In the genomic region with DNA sequence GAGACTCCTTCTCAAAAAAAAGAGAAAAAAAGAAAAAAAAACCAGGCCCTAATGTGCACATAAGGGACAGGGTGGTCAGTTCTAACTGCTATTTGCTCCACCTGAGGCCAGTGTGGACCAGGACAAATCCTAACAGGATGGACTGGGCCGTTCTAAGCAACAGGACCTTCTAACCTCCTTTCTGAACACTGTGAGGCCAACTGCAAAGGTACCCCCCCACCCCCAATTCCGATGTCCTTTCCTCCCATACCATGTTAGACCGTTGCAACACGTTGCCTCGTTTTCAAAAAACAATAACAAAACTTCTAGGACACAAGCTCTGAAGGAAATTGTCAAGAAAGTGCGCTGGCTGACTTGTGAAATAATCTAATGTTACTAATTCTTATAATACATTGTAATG, we compare ENCODE assay signal across 8 cellular contexts. TPM values are rescaled to one million over a fixed set of nuclear protein-coding genes. Genes with fewer than 3 reads are reported as not detected.
DNase-seq lines count a peak whose midpoint lies in the region; ATAC-seq, FAIRE-seq and TF ChIP-seq lines count a peak whose summit lies in the region.

No MANE protein-coding gene starts in this region.

- H2BK5ac ChIP-seq in H9 (ENCODE audit: insufficient read length, low read length): no peak overlapping the region

- H4K91ac ChIP-seq in H9 (ENCODE audit: insufficient read length, low read depth, low read length): no peak overlapping the region

- H3T11ph ChIP-seq in H9 (ENCODE audit: low read length): no peak overlapping the region

- H2BK12ac ChIP-seq in H9 (ENCODE audit: insufficient read length, low read depth, low read length): no peak overlapping the region

- peaks cover 40% of the 10 kb centered on the region for H3K36me3 ChIP-seq in skeletal muscle satellite cell (ENCODE audit: insufficient read depth, low read length)

- H3K4me2 ChIP-seq in H9 (ENCODE audit: insufficient read depth, insufficient read length, low read length): peak overlapping the region; percentile 94
- peak overlapping the region; percentile 98 for H3K4me2 ChIP-seq in skeletal muscle satellite cell (ENCODE audit: low read length)

- H3K4me1 ChIP-seq in H9 (ENCODE audit: insufficient read depth, low read length) (peaks cover 3% of the 10 kb centered on the region), skeletal muscle satellite cell (ENCODE audit: control insufficient read depth, insufficient read depth, low read length) (peaks cover 22% of the 10 kb centered on the region)

- peaks cover 38 to 60% (median 44%) of the 10 kb centered on the region in 3 experiments for H3K36me3 Mint-ChIP-seq in H9 (ENCODE audit: insufficient read depth in 1 of 3, low read depth in 3 of 3)

- DNase-seq in H9 (no peak), SW480 (ENCODE audit: low spot score) (peak; percentile 6), fibroblast of the aortic adventitia (ENCODE audit: low read depth) (no peak), RCC 7860 (ENCODE audit: low spot score) (no peak), NCI-H2107 treated with DMSO at 0.1 percent for 48 hours (lab: John Stamatoyannopoulos, UW; ENCODE audit: unreplicated experiment) (no peak), DMS79 (lab: John Stamatoyannopoulos, UW) (no peak)

- no peak overlapping the region for H3K23ac ChIP-seq in H9 (ENCODE audit: insufficient read length, low read depth, low read length)

- no peaks in the 10 kb centered on the region for H4K20me1 ChIP-seq in H9 (ENCODE audit: control insufficient read depth, insufficient read depth, insufficient read length)

- H2BK20ac ChIP-seq in H9 (ENCODE audit: low read depth, low read length, poor library complexity, severe bottlenecking): no peak overlapping the region

- peak overlapping the region in 2 of 3 experiments; percentile 62 to 75; a peak in 2 of 7 replicates for H3K27ac Mint-ChIP-seq in H9

- peak overlapping the region; percentile 80 to 89 for H3K4me3 Mint-ChIP-seq in H9

- H2BK120ac ChIP-seq in H9 (ENCODE audit: low read depth, low read length, poor library complexity, severe bottlenecking): no peak overlapping the region

- peak overlapping the region; percentile 91 for H3K4me3 ChIP-seq in fibroblast of the aortic adventitia (ENCODE audit: low read depth, low read length)
- H3K4me3 ChIP-seq in skeletal muscle satellite cell (ENCODE audit: low read length): peak overlapping the region; percentile 100

- peaks cover 8% of the 10 kb centered on the region for H3K23me2 ChIP-seq in H9 (ENCODE audit: insufficient read length, low read depth, low read length, poor library complexity, severe bottlenecking)

- no peak overlapping the region for H2BK15ac ChIP-seq in H9 (ENCODE audit: low read depth, low read length)

- no peaks in the 10 kb centered on the region for H3K27me3 ChIP-seq in H9 (ENCODE audit: insufficient read depth, low read length)
- H3K27me3 ChIP-seq in skeletal muscle satellite cell (ENCODE audit: control insufficient read depth, insufficient read depth, low read length): no peaks in the 10 kb centered on the region

- H3K9ac ChIP-seq in H9 (ENCODE audit: extremely low read depth, insufficient read length, low read length) (peak overlapping the region; percentile 65), skeletal muscle satellite cell (ENCODE audit: low read depth, low read length) (peak overlapping the region; percentile 100)

- H3K18ac ChIP-seq in H9 (ENCODE audit: insufficient read length, low read depth, low read length): no peak overlapping the region

- peaks cover 4 to 8% of the 10 kb centered on the region in 2 experiments; a peak in 4 of 5 replicates for H3K9me3 Mint-ChIP-seq in H9

- no peak for ATAC-seq in GM18873 (IDR thresholded peaks at IDR 0.05; ENCODE audit: low FRiP score, unreplicated experiment)

- H3K14ac ChIP-seq in H9 (ENCODE audit: insufficient read depth, low read length): no peak overlapping the region

- no CpG with 5 or more reads among the region's 6 CpGs for WGBS in H9 (ENCODE audit: extremely low coverage, insufficient read length, low lambda C conversion rate)

- no peak overlapping the region for H4K5ac ChIP-seq in H9 (ENCODE audit: insufficient read length, low read depth, low read length)

- peaks cover 29% of the 10 kb centered on the region; the same call in 1 of the 2 replicates for H3K79me2 ChIP-seq in H9 (ENCODE audit: insufficient read depth, low read length)

- H4K8ac ChIP-seq in H9 (replicated peaks; ENCODE audit: insufficient read length, low read depth, low read length): no peak overlapping the region

- no peaks in the 10 kb centered on the region for H3K27me3 Mint-ChIP-seq in H9 (ENCODE audit: low read depth)

- no peak for TF ChIP-seq CTCF in H9 (conservative IDR thresholded peaks at IDR 0.05)
- TF ChIP-seq CTCF in fibroblast of the aortic adventitia (IDR thresholded peaks at IDR 0.05; ENCODE audit: insufficient read depth, low read length): no peak

- H2AK5ac ChIP-seq in H9 (ENCODE audit: insufficient read length, low read length): no peak overlapping the region

- H3K4me1 Mint-ChIP-seq in H9: peaks cover 20 to 21% of the 10 kb centered on the region in 2 experiments

- no peak overlapping the region for H3K27ac ChIP-seq in H9 (ENCODE audit: insufficient read length, low read depth, low read length)

- no peak overlapping the region for H3K56ac ChIP-seq in H9 (ENCODE audit: insufficient read length, low read depth, low read length)

- H3K9me3 ChIP-seq in H9 (ENCODE audit: control insufficient read depth, low read depth, low read length) (peaks cover 6% of the 10 kb centered on the region), skeletal muscle satellite cell (replicated peaks; ENCODE audit: low read length) (no peaks in the 10 kb centered on the region)

- H3K79me1 ChIP-seq in H9 (ENCODE audit: insufficient read depth, low read depth, low read length, poor library complexity, severe bottlenecking): peaks cover 15% of the 10 kb centered on the region

- no peak for FAIRE-seq in RCC 7860 (lab: Jason Lieb, UNC)

- no peak overlapping the region for H2AFZ ChIP-seq in H9 (ENCODE audit: low read length)

- no peak overlapping the region for H3K4ac ChIP-seq in H9 (ENCODE audit: low read depth, low read length)

RNA-seq across cellular contexts. Expression of a gene that starts 1.2 kb away (rescaled TPM):
- total RNA-seq in H9 (2021) (70.6 and 71.4 TPM in 2 replicates), fibroblast of the aortic adventitia (ENCODE audit: low replicate concordance) (26.4 and 27.0 TPM in 2 replicates)
- total RNA-seq in skeletal muscle satellite cell (2012; rRNA removed): 50.5 and 60.6 TPM in 2 replicates

RNA-seq across cellular contexts. Expression of a gene that starts 1.7 kb away (rescaled TPM):
- total RNA-seq in H9 (2021) (105 and 110 TPM in 2 replicates), fibroblast of the aortic adventitia (ENCODE audit: low replicate concordance) (22.3 and 52.0 TPM in 2 replicates)
- total RNA-seq in skeletal muscle satellite cell (2012; rRNA removed): 46.4 and 53.7 TPM in 2 replicates

RNA-seq across cellular contexts. Expression of a gene that starts 50.9 kb away (rescaled TPM):
- total RNA-seq in H9 (2021) (75.6 and 76.0 TPM in 2 replicates), fibroblast of the aortic adventitia (ENCODE audit: low replicate concordance) (12.8 and 41.8 TPM in 2 replicates)
- total RNA-seq in skeletal muscle satellite cell (2012; rRNA removed): 33.5 and 38.9 TPM in 2 replicates
